Comparison of ENCODE assay signal across 8 cellular contexts in the genomic region with DNA sequence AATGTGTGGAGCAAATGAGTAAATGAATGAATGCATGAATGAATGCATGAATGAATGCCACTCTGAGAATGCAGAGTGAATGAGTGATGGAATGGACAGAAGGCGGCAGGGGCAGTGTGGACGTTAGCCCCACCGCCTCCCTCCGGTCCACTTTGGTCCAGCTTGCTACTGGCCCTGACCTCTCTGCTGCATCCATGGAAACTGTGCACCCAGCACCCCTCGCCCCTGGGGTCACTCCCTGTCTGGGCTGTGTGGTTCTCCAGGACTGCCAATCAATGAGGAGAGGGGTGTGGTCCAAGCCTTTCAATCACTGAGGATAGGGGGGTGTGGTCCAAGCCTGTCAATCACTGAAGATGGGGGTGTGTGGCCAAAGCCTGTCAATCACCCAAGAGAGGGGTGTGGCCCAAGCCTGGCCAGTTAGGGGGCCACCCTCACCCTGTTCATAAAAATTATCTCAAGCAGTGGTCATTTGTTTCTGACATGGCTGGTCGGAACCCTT. TPM values are rescaled to one million over a fixed set of nuclear protein-coding genes. Genes with fewer than 3 reads are reported as not detected.
A peak's percentile ranks its signal among the peaks of the same experiment; 100 is the strongest.
DNase-seq lines count a peak whose midpoint lies in the region; ATAC-seq and TF ChIP-seq lines count a peak whose summit lies in the region.

No MANE protein-coding gene starts in this region.

- peak; percentile 68 for ATAC-seq in GM18517 (IDR thresholded peaks at IDR 0.05; ENCODE audit: unreplicated experiment)
- peak; percentile 82 for ATAC-seq in GM23338
- ATAC-seq in activated naive CD8-positive, alpha-beta T cell treated with anti-CD3 and anti-CD28 coated beads, Interleukin-2, amount 50 U/mL, for 24 hours, result peak; percentile 92

- DNase-seq in GM23338 (ENCODE audit: low spot score) (peak; percentile 94), LNCaP clone FGC (ENCODE audit: low read depth) (peak; percentile 37), DMS114 treated with DMSO at 0.1 percent for 48 hours (lab: John Stamatoyannopoulos, UW; ENCODE audit: unreplicated experiment) (no peak), amniotic stem cell (lab: John Stamatoyannopoulos, UW) (no peak), SKM-1 (lab: John Stamatoyannopoulos, UW; ENCODE audit: unreplicated experiment) (no peak)
- peak; percentile 77 for DNase-seq in activated naive CD8-positive, alpha-beta T cell treated with anti-CD3 and anti-CD28 coated beads, Interleukin-2, amount 50 U/mL, for 24 hours
- DNase-seq in stimulated activated CD4-positive, alpha-beta T cell treated with anti-CD3 and anti-CD28 coated beads, Interleukin-4, amount 100 ng/mL, for 24 hours, result peak; percentile 53

- H3K4me2 ChIP-seq in GM23338, result no peak overlapping the region

- 0 out of 3 replicates have a peak, but pooled peaks cover 3% of the 10 kb centered on the region for H3K4me1 Mint-ChIP-seq in GM23338
- H3K4me1 Mint-ChIP-seq in activated naive CD8-positive, alpha-beta T cell treated with anti-CD3 and anti-CD28 coated beads, Interleukin-2, amount 50 U/mL, for 24 hours, result peaks cover 32% of the 10 kb centered on the region

- TF ChIP-seq CTCF in GM23338 (conservative IDR thresholded peaks at IDR 0.05; ENCODE audit: low read depth in 2 of 2), result no peak
- no peak for TF ChIP-seq CTCF in LNCaP clone FGC (IDR thresholded peaks at IDR 0.05; ENCODE audit: control insufficient read depth, extremely low read depth, insufficient read depth)

- no peak overlapping the region for H3K27ac Mint-ChIP-seq in GM23338
- H3K27ac Mint-ChIP-seq in activated naive CD8-positive, alpha-beta T cell treated with anti-CD3 and anti-CD28 coated beads, Interleukin-2, amount 50 U/mL, for 24 hours, result peak overlapping the region; percentile 59

- no peak overlapping the region for H3K4me3 Mint-ChIP-seq in GM23338
- H3K4me3 Mint-ChIP-seq in activated naive CD8-positive, alpha-beta T cell treated with anti-CD3 and anti-CD28 coated beads, Interleukin-2, amount 50 U/mL, for 24 hours, result no peak overlapping the region

- no peaks in the 10 kb centered on the region for H3K27me3 ChIP-seq in GM23338 (ENCODE audit: insufficient read depth)

- H3F3A ChIP-seq in GM23338 (replicated peaks; ENCODE audit: low read depth), result peaks cover 23% of the 10 kb centered on the region

- peaks cover 69% of the 10 kb centered on the region for H3K9me3 Mint-ChIP-seq in GM23338
- peaks cover 5% of the 10 kb centered on the region for H3K9me3 Mint-ChIP-seq in activated naive CD8-positive, alpha-beta T cell treated with anti-CD3 and anti-CD28 coated beads, Interleukin-2, amount 50 U/mL, for 24 hours

- H3K4me1 ChIP-seq in GM23338 (ENCODE audit: insufficient read depth), result peaks cover 8% of the 10 kb centered on the region; the same call in 1 of the 2 replicates

- H3K79me2 ChIP-seq in GM23338 (replicated peaks; ENCODE audit: insufficient read depth), result no peaks in the 10 kb centered on the region

- H3K4me3 ChIP-seq in GM23338, result no peak overlapping the region
- H3K4me3 ChIP-seq in LNCaP clone FGC (ENCODE audit: low read depth, low read length), result no peak overlapping the region

- no peaks in the 10 kb centered on the region for H4K20me1 ChIP-seq in GM23338 (replicated peaks; ENCODE audit: insufficient read depth)

- no peaks in the 10 kb centered on the region for H3K9me2 ChIP-seq in GM23338 (ENCODE audit: insufficient read depth)

- H2AFZ ChIP-seq in GM23338, result no peak overlapping the region

- H3K36me3 ChIP-seq in GM23338 (ENCODE audit: insufficient read depth), result no peaks in the 10 kb centered on the region

- peaks cover 29% of the 10 kb centered on the region for H3K27me3 Mint-ChIP-seq in GM23338 (ENCODE audit: insufficient read depth, low read depth, poor library complexity)
- no peaks in the 10 kb centered on the region for H3K27me3 Mint-ChIP-seq in activated naive CD8-positive, alpha-beta T cell treated with anti-CD3 and anti-CD28 coated beads, Interleukin-2, amount 50 U/mL, for 24 hours

- H3K27ac ChIP-seq in GM23338 (ENCODE audit: low read depth), result no peak overlapping the region

- peaks cover 34% of the 10 kb centered on the region for H3K36me3 Mint-ChIP-seq in GM23338 (ENCODE audit: low read depth)
- peaks cover 25% of the 10 kb centered on the region for H3K36me3 Mint-ChIP-seq in activated naive CD8-positive, alpha-beta T cell treated with anti-CD3 and anti-CD28 coated beads, Interleukin-2, amount 50 U/mL, for 24 hours (ENCODE audit: low read depth)

TF ChIP-seq in GM23338, 12 proteins besides CTCF, POLR2A, EP300 and RAD21 (continues in another document):
- TF ChIP-seq JUNB (IDR thresholded peaks at IDR 0.05; ENCODE audit: unreplicated experiment) (no peak), EZH2 (IDR thresholded peaks at IDR 0.05; ENCODE audit: low read depth, unreplicated experiment) (no peak), ZNF331 (CRISPR knock-in tag; IDR thresholded peaks at IDR 0.05; ENCODE audit: low read depth) (no peak), CREB1 (CRISPR knock-in tag; IDR thresholded peaks at IDR 0.05; ENCODE audit: low read depth) (no peak), NANOG (IDR thresholded peaks at IDR 0.05; ENCODE audit: borderline replicate concordance) (no peak), ZNF114 (CRISPR knock-in tag; IDR thresholded peaks at IDR 0.05) (no peak)
- TF ChIP-seq, protein P1, sequence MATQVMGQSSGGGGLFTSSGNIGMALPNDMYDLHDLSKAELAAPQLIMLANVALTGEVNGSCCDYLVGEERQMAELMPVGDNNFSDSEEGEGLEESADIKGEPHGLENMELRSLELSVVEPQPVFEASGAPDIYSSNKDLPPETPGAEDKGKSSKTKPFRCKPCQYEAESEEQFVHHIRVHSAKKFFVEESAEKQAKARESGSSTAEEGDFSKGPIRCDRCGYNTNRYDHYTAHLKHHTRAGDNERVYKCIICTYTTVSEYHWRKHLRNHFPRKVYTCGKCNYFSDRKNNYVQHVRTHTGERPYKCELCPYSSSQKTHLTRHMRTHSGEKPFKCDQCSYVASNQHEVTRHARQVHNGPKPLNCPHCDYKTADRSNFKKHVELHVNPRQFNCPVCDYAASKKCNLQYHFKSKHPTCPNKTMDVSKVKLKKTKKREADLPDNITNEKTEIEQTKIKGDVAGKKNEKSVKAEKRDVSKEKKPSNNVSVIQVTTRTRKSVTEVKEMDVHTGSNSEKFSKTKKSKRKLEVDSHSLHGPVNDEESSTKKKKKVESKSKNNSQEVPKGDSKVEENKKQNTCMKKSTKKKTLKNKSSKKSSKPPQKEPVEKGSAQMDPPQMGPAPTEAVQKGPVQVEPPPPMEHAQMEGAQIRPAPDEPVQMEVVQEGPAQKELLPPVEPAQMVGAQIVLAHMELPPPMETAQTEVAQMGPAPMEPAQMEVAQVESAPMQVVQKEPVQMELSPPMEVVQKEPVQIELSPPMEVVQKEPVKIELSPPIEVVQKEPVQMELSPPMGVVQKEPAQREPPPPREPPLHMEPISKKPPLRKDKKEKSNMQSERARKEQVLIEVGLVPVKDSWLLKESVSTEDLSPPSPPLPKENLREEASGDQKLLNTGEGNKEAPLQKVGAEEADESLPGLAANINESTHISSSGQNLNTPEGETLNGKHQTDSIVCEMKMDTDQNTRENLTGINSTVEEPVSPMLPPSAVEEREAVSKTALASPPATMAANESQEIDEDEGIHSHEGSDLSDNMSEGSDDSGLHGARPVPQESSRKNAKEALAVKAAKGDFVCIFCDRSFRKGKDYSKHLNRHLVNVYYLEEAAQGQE (IDR thresholded peaks at IDR 0.05; ENCODE audit: unreplicated experiment), result no peak

RNA-seq across cellular contexts. Expression of a gene that starts 39.2 kb away (rescaled TPM):
- total RNA-seq in GM23338 (2014; rRNA removed; shearing (Covaris generic)), result 50.3 and 53.7 TPM in 2 replicates
- polyA plus RNA-seq in GM23338 (2016; fragmentation: Nextera tagmentation; extraction: Ambion mirVana), result 55.6 and 61.2 TPM in 2 replicates

RNA-seq across cellular contexts. Expression of a gene that starts 45.1 kb away (rescaled TPM):
- 0.23 TPM in 1 of 2 replicates, not detected in the other for total RNA-seq in GM23338 (2014; rRNA removed; shearing (Covaris generic))
- polyA plus RNA-seq in GM23338 (2016; fragmentation: Nextera tagmentation; extraction: Ambion mirVana), result 0.23 and 0.24 TPM in 2 replicates

Comparison
In these comparisons a context has a peak if more than half of its experiments do, and no peak if none do; other contexts are left out.
1. DNase-seq: peak in GM23338 (single experiment), LNCaP clone FGC (single experiment), activated naive CD8-positive, alpha-beta T cell treated with anti-CD3 and anti-CD28 coated beads, Interleukin-2, amount 50 U/mL, for 24 hours (single experiment) and stimulated activated CD4-positive, alpha-beta T cell treated with anti-CD3 and anti-CD28 coated beads, Interleukin-4, amount 100 ng/mL, for 24 hours (single experiment); none in DMS114 treated with DMSO at 0.1 percent for 48 hours (single experiment), amniotic stem cell (single experiment) and SKM-1 (single experiment).
2. Peak in every context shown above with its lines, with median percentiles within 50 percentile points of each other: ATAC-seq.